In genomic region chr16:67227567-67227921, GRCh38 we compare ENCODE assay signal across 1 cellular context.
TF ChIP-seq lines count a peak whose summit lies in the region.

No MANE protein-coding gene starts in this region.

TF ChIP-seq in SK-N-SH, 30 proteins besides CTCF, POLR2A, EP300 and RAD21 (continued from another document):
- TF ChIP-seq, protein P1, sequence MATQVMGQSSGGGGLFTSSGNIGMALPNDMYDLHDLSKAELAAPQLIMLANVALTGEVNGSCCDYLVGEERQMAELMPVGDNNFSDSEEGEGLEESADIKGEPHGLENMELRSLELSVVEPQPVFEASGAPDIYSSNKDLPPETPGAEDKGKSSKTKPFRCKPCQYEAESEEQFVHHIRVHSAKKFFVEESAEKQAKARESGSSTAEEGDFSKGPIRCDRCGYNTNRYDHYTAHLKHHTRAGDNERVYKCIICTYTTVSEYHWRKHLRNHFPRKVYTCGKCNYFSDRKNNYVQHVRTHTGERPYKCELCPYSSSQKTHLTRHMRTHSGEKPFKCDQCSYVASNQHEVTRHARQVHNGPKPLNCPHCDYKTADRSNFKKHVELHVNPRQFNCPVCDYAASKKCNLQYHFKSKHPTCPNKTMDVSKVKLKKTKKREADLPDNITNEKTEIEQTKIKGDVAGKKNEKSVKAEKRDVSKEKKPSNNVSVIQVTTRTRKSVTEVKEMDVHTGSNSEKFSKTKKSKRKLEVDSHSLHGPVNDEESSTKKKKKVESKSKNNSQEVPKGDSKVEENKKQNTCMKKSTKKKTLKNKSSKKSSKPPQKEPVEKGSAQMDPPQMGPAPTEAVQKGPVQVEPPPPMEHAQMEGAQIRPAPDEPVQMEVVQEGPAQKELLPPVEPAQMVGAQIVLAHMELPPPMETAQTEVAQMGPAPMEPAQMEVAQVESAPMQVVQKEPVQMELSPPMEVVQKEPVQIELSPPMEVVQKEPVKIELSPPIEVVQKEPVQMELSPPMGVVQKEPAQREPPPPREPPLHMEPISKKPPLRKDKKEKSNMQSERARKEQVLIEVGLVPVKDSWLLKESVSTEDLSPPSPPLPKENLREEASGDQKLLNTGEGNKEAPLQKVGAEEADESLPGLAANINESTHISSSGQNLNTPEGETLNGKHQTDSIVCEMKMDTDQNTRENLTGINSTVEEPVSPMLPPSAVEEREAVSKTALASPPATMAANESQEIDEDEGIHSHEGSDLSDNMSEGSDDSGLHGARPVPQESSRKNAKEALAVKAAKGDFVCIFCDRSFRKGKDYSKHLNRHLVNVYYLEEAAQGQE (IDR thresholded peaks at IDR 0.05; ENCODE audit: low read depth, low read length), result no peak
- TF ChIP-seq, protein P2, sequence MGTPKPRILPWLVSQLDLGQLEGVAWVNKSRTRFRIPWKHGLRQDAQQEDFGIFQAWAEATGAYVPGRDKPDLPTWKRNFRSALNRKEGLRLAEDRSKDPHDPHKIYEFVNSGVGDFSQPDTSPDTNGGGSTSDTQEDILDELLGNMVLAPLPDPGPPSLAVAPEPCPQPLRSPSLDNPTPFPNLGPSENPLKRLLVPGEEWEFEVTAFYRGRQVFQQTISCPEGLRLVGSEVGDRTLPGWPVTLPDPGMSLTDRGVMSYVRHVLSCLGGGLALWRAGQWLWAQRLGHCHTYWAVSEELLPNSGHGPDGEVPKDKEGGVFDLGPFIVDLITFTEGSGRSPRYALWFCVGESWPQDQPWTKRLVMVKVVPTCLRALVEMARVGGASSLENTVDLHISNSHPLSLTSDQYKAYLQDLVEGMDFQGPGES (IDR thresholded peaks at IDR 0.05; ENCODE audit: low read depth, low read length), result no peak
